Comparison of ENCODE assay signal across 16 cellular contexts in the genomic region with DNA sequence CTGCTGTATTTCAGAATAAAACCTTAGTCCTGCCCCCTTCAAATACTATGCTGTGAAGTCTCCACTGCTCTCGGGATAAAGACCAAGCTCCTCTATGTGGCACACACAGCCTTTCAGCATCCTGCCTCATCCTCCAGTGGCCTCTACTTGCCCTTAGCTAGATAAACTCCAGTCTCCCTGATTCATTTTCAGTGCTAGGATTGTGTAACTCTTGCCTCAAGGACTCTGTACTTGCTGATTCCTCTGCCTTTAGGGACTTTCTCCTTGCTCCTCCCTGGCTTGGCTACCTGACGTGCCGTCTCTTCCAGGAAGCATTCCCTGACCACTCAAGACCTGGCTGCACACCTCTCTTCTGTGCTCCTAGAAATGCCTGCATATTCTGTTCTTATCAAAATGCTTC.
"Had no signal": no experiment of that assay in that cellular context is flagged by ENCODE, and none has a peak within 500 bp of the region (broad histone marks: within the 10 kb centered on the region; RNA-seq: fewer than 3 reads in every experiment).

No MANE protein-coding gene starts in this region.

- H3K4me1 ChIP-seq: colonic mucosa had no signal

- H3K9me3 ChIP-seq: colonic mucosa, esophagus muscularis mucosa, mucosa of descending colon had no signal

- DNase-seq: activated CD4-positive, alpha-beta T cell treated with anti-CD3 and anti-CD28 coated beads for 1 hour; activated CD4-positive, alpha-beta T cell treated with anti-CD3 and anti-CD28 coated beads, Interleukin-2, amount 50 U/mL, for 4 hours; activated naive CD4-positive, alpha-beta T cell treated with anti-CD3 and anti-CD28 coated beads, Interleukin-2, amount 50 U/mL, for 16 hours; central memory CD4-positive, alpha-beta T cell; colonic mucosa; foreskin melanocyte; immature natural killer cell; mucosa of descending colon; naive thymus-derived CD4-positive, alpha-beta T cell; posterior cingulate gyrus; stimulated activated CD4-positive, alpha-beta T cell treated with anti-CD3 and anti-CD28 coated beads, Interleukin-4, amount 100 ng/mL, for 4 hours; stimulated activated CD8-positive, alpha-beta memory T cell treated with anti-CD3 and anti-CD28 coated beads, Interleukin-4, amount 100 ng/mL, for 48 hours had no signal

- H3K4me3 ChIP-seq: colonic mucosa, esophagus muscularis mucosa, mucosa of descending colon, smooth muscle cell had no signal

- H3K36me3 ChIP-seq: colonic mucosa, esophagus muscularis mucosa had no signal

- H3K27me3 ChIP-seq: esophagus muscularis mucosa had no signal

- H3K27ac ChIP-seq: colonic mucosa, esophagus muscularis mucosa, VCaP had no signal

- FAIRE-seq: endometrium had no signal

- H3K4me2 ChIP-seq: smooth muscle cell had no signal
